In the genomic region with DNA sequence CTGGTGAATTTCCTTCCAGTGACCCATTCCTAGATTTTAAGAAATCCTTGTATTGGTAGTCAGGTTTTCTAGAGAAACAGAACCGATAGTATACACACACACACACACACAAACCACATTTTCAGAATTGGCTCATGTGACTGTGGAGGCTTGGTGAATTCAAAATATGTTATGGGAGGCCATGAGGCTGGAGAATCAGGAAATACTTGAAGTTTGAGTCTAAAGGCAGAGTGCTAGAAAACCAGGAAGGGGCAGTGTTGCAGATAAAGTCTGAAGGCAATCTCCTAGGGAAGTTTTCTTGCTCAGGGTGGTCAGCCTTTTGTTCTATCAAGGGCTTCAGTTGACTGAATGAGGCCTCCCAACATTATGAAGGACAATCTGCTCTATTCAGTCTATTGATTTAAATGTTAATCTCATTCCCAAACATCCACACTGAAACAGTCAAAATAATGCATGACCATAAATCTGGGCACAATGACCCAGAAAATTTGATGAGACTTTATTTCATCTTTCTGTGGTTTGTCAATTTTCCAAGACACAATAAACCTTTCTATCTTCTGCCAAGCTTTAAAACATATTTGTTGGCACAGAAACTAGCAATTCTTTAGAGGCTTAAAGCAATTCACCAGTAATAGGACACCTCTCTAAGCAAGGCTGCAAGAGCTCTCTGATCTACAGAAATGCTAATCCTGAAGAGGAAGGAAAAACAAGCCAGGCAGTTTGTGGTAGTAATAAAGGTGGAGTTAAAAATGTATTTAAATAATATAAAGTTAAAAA, we compare ENCODE assay signal across 17 cellular contexts.
DNase-seq lines count a peak whose midpoint lies in the region; TF ChIP-seq lines count a peak whose summit lies in the region.
"Had no signal": no experiment of that assay in that cellular context is flagged by ENCODE, and none has a peak within 500 bp of the region (broad histone marks: within the 10 kb centered on the region; RNA-seq: fewer than 3 reads in every experiment).

No MANE protein-coding gene starts in this region.

- H4K20me1 ChIP-seq in GM23248 (ENCODE audit: insufficient read depth) = no peaks in the 10 kb centered on the region

- DNase-seq in GM23248 = peak; percentile 26
- peak; percentile 52 for DNase-seq in NCI-H2029 treated with DMSO at 0.1 percent for 48 hours (lab: John Stamatoyannopoulos, UW)
- peak; percentile 25 for DNase-seq in dermis blood vessel endothelial cell
- DNase-seq in nephron progenitor cell = no peak
- DNase-seq in T-helper 1 cell = no peak
- no peak for DNase-seq in activated CD8-positive, alpha-beta memory T cell treated with anti-CD3 and anti-CD28 coated beads, Interleukin-2, amount 50 U/mL, for 48 hours
- no peak for DNase-seq in CD4-positive, alpha-beta memory T cell
- DNase-seq in stimulated activated CD4-positive, alpha-beta T cell treated with anti-CD3 and anti-CD28 coated beads, Interleukin-15, amount 100 ng/mL, for 24 hours = no peak
- DNase-seq: activated CD8-positive, alpha-beta memory T cell treated with anti-CD3 and anti-CD28 coated beads for 24 hours; aorta; DMS153; mammary epithelial cell; NCI-H1105 treated with DMSO at 0.1 percent for 48 hours; NCI-H446; stimulated activated naive CD8-positive, alpha-beta T cell treated with anti-CD3 and anti-CD28 coated beads, Interleukin-15, Interleukin-2, amounts not matched to agents 100 U/mL and 50 U/mL, for 24 hours had no signal

- no peaks in the 10 kb centered on the region for H3K27me3 ChIP-seq in GM23248 (replicated peaks; ENCODE audit: insufficient read depth)
- no peaks in the 10 kb centered on the region for H3K27me3 ChIP-seq in CD4-positive, alpha-beta memory T cell (ENCODE audit: insufficient read depth, low read length)
- H3K27me3 ChIP-seq: neutrophil, vagina had no signal

- peaks cover 12% of the 10 kb centered on the region for H3K4me1 Mint-ChIP-seq in nephron progenitor cell
- no peaks in the 10 kb centered on the region for H3K4me1 Mint-ChIP-seq in CD4-positive, alpha-beta memory T cell

- no peak overlapping the region for H3K27ac ChIP-seq in GM23248
- no peak overlapping the region for H3K27ac ChIP-seq in CD4-positive, alpha-beta memory T cell (ENCODE audit: low read depth, low read length)
- H3K27ac ChIP-seq: neutrophil, vagina had no signal

- peak overlapping the region; percentile 70 for H3K27ac Mint-ChIP-seq in nephron progenitor cell
- no peak overlapping the region for H3K27ac Mint-ChIP-seq in CD4-positive, alpha-beta memory T cell

- H3K4me2 ChIP-seq in GM23248 (ENCODE audit: unreplicated experiment) = no peak overlapping the region

- no peak overlapping the region for H3K9ac ChIP-seq in GM23248

- no peaks in the 10 kb centered on the region for H3K9me3 ChIP-seq in GM23248 (ENCODE audit: low read depth)
- no peaks in the 10 kb centered on the region for H3K9me3 ChIP-seq in CD4-positive, alpha-beta memory T cell (ENCODE audit: control insufficient read depth in 1 of 2, low read length in 2 of 2)
- H3K9me3 ChIP-seq: neutrophil, vagina had no signal

- no peaks in the 10 kb centered on the region for H3K36me3 Mint-ChIP-seq in nephron progenitor cell (ENCODE audit: low read depth)
- H3K36me3 Mint-ChIP-seq in CD4-positive, alpha-beta memory T cell = no peaks in the 10 kb centered on the region

- TF ChIP-seq CTCF in nephron progenitor cell (IDR thresholded peaks at IDR 0.05) = no peak

- H3K27me3 Mint-ChIP-seq in nephron progenitor cell (ENCODE audit: low read depth, poor library complexity) = peaks cover 6% of the 10 kb centered on the region
- peaks cover 11 to 14% of the 10 kb centered on the region in 2 donors for H3K27me3 Mint-ChIP-seq in CD4-positive, alpha-beta memory T cell

- CTCF ChIA-PET in CD4-positive, alpha-beta memory T cell (lab: Charles Lee; ENCODE audit: partially characterized antibody) = no interaction called here

- no peaks in the 10 kb centered on the region for H3F3A ChIP-seq in GM23248 (ENCODE audit: insufficient read depth)

- intact Hi-C loops in CD4-positive, alpha-beta memory T cell (cut with micrococcal nuclease) = no loop called here

- no peak overlapping the region for H3K4me3 Mint-ChIP-seq in nephron progenitor cell
- no peak overlapping the region for H3K4me3 Mint-ChIP-seq in CD4-positive, alpha-beta memory T cell

- in situ Hi-C loops in GM23248 (cut with MboI) = no loop called here

- POLR2A ChIA-PET in CD4-positive, alpha-beta memory T cell (lab: Charles Lee; ENCODE audit: partially characterized antibody) = no interaction called here

- H3K79me2 ChIP-seq in GM23248 (ENCODE audit: insufficient read depth) = no peaks in the 10 kb centered on the region

- 33 to 42% methylated on average over 1 of the region's 1 CpG for WGBS in GM23248 (ENCODE audit: low coverage in 1 of 2, low lambda C conversion rate in 2 of 2, missing lambda C conversion rate in 2 of 2), 2 experiments

- no peak overlapping the region for H2AFZ ChIP-seq in GM23248

- no peaks in the 10 kb centered on the region for H3K9me2 ChIP-seq in GM23248 (ENCODE audit: insufficient read depth)

- H3K4me1 ChIP-seq in GM23248 (ENCODE audit: insufficient read depth) = no peaks in the 10 kb centered on the region
- H3K4me1 ChIP-seq in CD4-positive, alpha-beta memory T cell (ENCODE audit: insufficient read depth, low read length) = no peaks in the 10 kb centered on the region
- H3K4me1 ChIP-seq: vagina had no signal

- H3K9me3 Mint-ChIP-seq in nephron progenitor cell = peaks cover 11% of the 10 kb centered on the region
- H3K9me3 Mint-ChIP-seq in CD4-positive, alpha-beta memory T cell = no peaks in the 10 kb centered on the region

- no peak overlapping the region for H3K4me3 ChIP-seq in GM23248
- no peak overlapping the region for H3K4me3 ChIP-seq in CD4-positive, alpha-beta memory T cell (ENCODE audit: low read length in 2 of 2)
- H3K4me3 ChIP-seq: vagina had no signal

- H3K36me3 ChIP-seq in GM23248 (ENCODE audit: low read depth) = no peaks in the 10 kb centered on the region
- H3K36me3 ChIP-seq in CD4-positive, alpha-beta memory T cell (ENCODE audit: insufficient read depth, low read length) = no peaks in the 10 kb centered on the region
- H3K36me3 ChIP-seq: neutrophil, vagina had no signal

Comparison
In these comparisons a context has a peak if more than half of its experiments do, and no peak if none do; other contexts are left out.
1. DNase-seq: peak in GM23248 (single experiment), NCI-H2029 treated with DMSO at 0.1 percent for 48 hours (single experiment) and dermis blood vessel endothelial cell (single experiment); none in nephron progenitor cell (single experiment), T-helper 1 cell (0 of 5), activated CD8-positive, alpha-beta memory T cell treated with anti-CD3 and anti-CD28 coated beads, Interleukin-2, amount 50 U/mL, for 48 hours (single experiment), CD4-positive, alpha-beta memory T cell (0 of 5) and stimulated activated CD4-positive, alpha-beta T cell treated with anti-CD3 and anti-CD28 coated beads, Interleukin-15, amount 100 ng/mL, for 24 hours (single experiment).